In genomic region chr20:62069741-62070216, GRCh38 we compare ENCODE assay signal across 15 cellular contexts. TPM values are rescaled to one million over a fixed set of nuclear protein-coding genes. Genes with fewer than 3 reads are reported as not detected.
A peak's percentile ranks its signal among the peaks of the same experiment; 100 is the strongest.
DNase-seq lines count a peak whose midpoint lies in the region; ATAC-seq and TF ChIP-seq lines count a peak whose summit lies in the region.
"Had no signal": no experiment of that assay in that cellular context is flagged by ENCODE, and none has a peak within 500 bp of the region (broad histone marks: within the 10 kb centered on the region; RNA-seq: fewer than 3 reads in every experiment).

No MANE protein-coding gene starts in this region.

- H3K36me3 ChIP-seq in heart right ventricle, result no peaks in the 10 kb centered on the region
- H3K36me3 ChIP-seq: stomach had no signal

- peaks cover 16% of the 10 kb centered on the region for H3K9me3 Mint-ChIP-seq in chondrocyte (ENCODE audit: low read depth)

- H3K27ac Mint-ChIP-seq in chondrocyte (ENCODE audit: unreplicated experiment), result no peak overlapping the region
- H3K27ac Mint-ChIP-seq: T-helper 2 cell treated with Interferon-gamma antibody and Interleukin-4, amounts not matched to agents 5 μg/mL and 100 μg/mL, for 36 hours had no signal

- no peak overlapping the region for H3K4me3 Mint-ChIP-seq in chondrocyte (ENCODE audit: unreplicated experiment)
- H3K4me3 Mint-ChIP-seq: T-helper 2 cell treated with Interferon-gamma antibody and Interleukin-4, amounts not matched to agents 5 μg/mL and 100 μg/mL, for 36 hours had no signal

- H3K4me1 ChIP-seq in heart right ventricle, result peaks cover 0 to 18% (median 16%) of the 10 kb centered on the region in 9 donors

- peaks cover 0 to 20% (median 4%) of the 10 kb centered on the region in 11 donors for H3K9me3 ChIP-seq in heart right ventricle

- H3K27ac ChIP-seq in heart right ventricle, result no peak overlapping the region
- H3K27ac ChIP-seq: A549, stomach had no signal

- peaks cover 9% of the 10 kb centered on the region for H3K4me1 Mint-ChIP-seq in chondrocyte (ENCODE audit: low read depth)

- H3K27me3 ChIP-seq in heart right ventricle, result no peaks in the 10 kb centered on the region
- H3K27me3 ChIP-seq: stomach had no signal

- ATAC-seq in heart right ventricle, result no peak

- H3K4me3 ChIP-seq in heart right ventricle, result no peak overlapping the region
- H3K4me3 ChIP-seq: A549, stomach had no signal

- WGBS in heart right ventricle, 2 donors, result 90 to 91% methylated on average over 11 of the region's 11 CpGs

- H3K27me3 Mint-ChIP-seq in chondrocyte (ENCODE audit: low read depth), result no peaks in the 10 kb centered on the region

- in situ Hi-C loops in ACHN (cut with HindIII; ENCODE audit: low pct_ligation_motif_present, low pct_unique_long_range_greater_than_20kb, low sequenced_read_pairs), result no loop called here

- DNase-seq in ACHN (peak; percentile 71), LoVo (ENCODE audit: low spot score) (peak; percentile 54), chondrocyte (ENCODE audit: low spot score) (peak; percentile 34), myocyte (ENCODE audit: low read depth) (peak; percentile 74), globus pallidus (ENCODE audit: low spot score) (no peak), heart right ventricle (no peak), UCSD-AML1 (lab: John Stamatoyannopoulos, UW; ENCODE audit: unreplicated experiment) (no peak)
- DNase-seq in activated CD4-positive, alpha-beta T cell treated with anti-CD3 and anti-CD28 coated beads, Interleukin-2, amount 50 U/mL, for 48 hours, result no peak
- DNase-seq: amniotic stem cell; DMS153; NCI-H2029; stimulated activated CD4-positive, alpha-beta T cell treated with anti-CD3 and anti-CD28 coated beads, Interleukin-4, amount 100 ng/mL, for 4 hours; stomach had no signal

- intact Hi-C loops in heart right ventricle (cut with DNase I), result loop anchor here in 9 of 10 donors (2.0 to 5.0 kb wide), 5 partner anchors 48 to 73 kb away; partner anchors contain the start of genes PSMA7 (in 3 of the 9), SS18L1 (in 3 of the 9) and LSM14B (in 2 of the 9)

- H3K36me3 Mint-ChIP-seq in chondrocyte (ENCODE audit: low read depth), result peaks cover 6% of the 10 kb centered on the region

- TF ChIP-seq CTCF in chondrocyte (IDR thresholded peaks at IDR 0.05) (no peak), heart right ventricle (IDR thresholded peaks at IDR 0.05) (no peak)

RNA-seq across cellular contexts. Expression of gene TAF4, which starts 4.1 kb away (rescaled TPM):
- total RNA-seq in chondrocyte (11.5 to 16.3 TPM (median 14.8 TPM) in 3 replicates), myocyte (6.4 and 7.8 TPM in 2 replicates), heart right ventricle (10 to 100 TPM in 8 of 10 donors, 1 to 10 TPM in 2; 8.6 to 14.8 (median 11.8) TPM)
- polyA plus RNA-seq in myocyte (2012), result 5.0 TPM
- 1 to 10 TPM; 3.7 to 7.9 TPM for polyA plus RNA-seq in heart right ventricle

RNA-seq across cellular contexts. Expression of gene LSM14B, which starts 52.5 kb away (rescaled TPM):
- total RNA-seq in chondrocyte (37.3 to 51.9 TPM (median 48.6 TPM) in 3 replicates), myocyte (84.8 and 93.7 TPM in 2 replicates), heart right ventricle (10 to 100 TPM; 50.8 to 63.7 (median 60.5) TPM)
- polyA plus RNA-seq in myocyte (2012), result 41.6 TPM
- polyA plus RNA-seq in heart right ventricle, result 10 to 100 TPM; 15.7 to 41.7 TPM

Comparison
In these comparisons a context has a peak if more than half of its experiments do, and no peak if none do; other contexts are left out.
1. DNase-seq: peak in ACHN (single experiment), LoVo (single experiment), chondrocyte (single experiment) and myocyte (single experiment); none in globus pallidus (single experiment), heart right ventricle (0 of 2), UCSD-AML1 (single experiment) and activated CD4-positive, alpha-beta T cell treated with anti-CD3 and anti-CD28 coated beads, Interleukin-2, amount 50 U/mL, for 48 hours (0 of 2).